Comparison of ENCODE assay signal across 8 cellular contexts in the genomic region with DNA sequence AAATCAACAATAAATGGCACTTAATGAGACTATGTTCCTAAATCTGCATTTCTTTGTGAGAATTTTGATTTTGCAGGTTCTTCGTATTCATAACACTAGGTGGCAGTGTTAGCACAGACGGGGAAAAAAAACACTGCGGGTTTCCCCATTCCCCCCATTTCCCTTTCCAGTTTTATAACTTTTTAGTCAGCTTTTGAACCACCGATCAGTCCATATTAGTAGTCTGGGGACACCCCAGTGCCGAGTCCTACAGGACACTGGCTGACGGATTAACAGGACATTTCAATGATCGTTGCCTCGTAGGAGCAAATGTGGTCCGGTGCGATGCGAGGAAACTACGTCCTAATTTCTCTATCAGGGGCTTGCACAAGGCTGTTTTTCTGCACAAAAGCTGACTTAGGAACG.
A peak's percentile ranks its signal among the peaks of the same experiment; 100 is the strongest.
DNase-seq lines count a peak whose midpoint lies in the region; ATAC-seq and TF ChIP-seq lines count a peak whose summit lies in the region.

No MANE protein-coding gene starts in this region.

- H3K27ac ChIP-seq in fibroblast of lung (ENCODE audit: insufficient read depth, low read length), result no peak overlapping the region
- H3K27ac ChIP-seq in parathyroid adenoma, result no peak overlapping the region

- H3K27me3 ChIP-seq in fibroblast of lung (ENCODE audit: control insufficient read depth, insufficient read depth, low read length) (no peaks in the 10 kb centered on the region), parathyroid adenoma (ENCODE audit: control insufficient read depth, insufficient read depth, low read length) (no peaks in the 10 kb centered on the region)

- H3K9me3 ChIP-seq in fibroblast of lung (ENCODE audit: control insufficient read depth, insufficient read depth, low read depth, low read length) (no peaks in the 10 kb centered on the region), parathyroid adenoma (ENCODE audit: control insufficient read depth, low read length) (no peaks in the 10 kb centered on the region)

- no peaks in the 10 kb centered on the region for H4K20me1 ChIP-seq in fibroblast of lung (ENCODE audit: control insufficient read depth, extremely low read depth, insufficient read depth, low read length)

- H3K79me2 ChIP-seq in fibroblast of lung (ENCODE audit: control insufficient read depth, insufficient read depth, low read length), result no peaks in the 10 kb centered on the region
- H3K79me2 ChIP-seq in parathyroid adenoma, result no peaks in the 10 kb centered on the region

- no peaks in the 10 kb centered on the region for H3K36me3 ChIP-seq in fibroblast of lung (ENCODE audit: control insufficient read depth, insufficient read depth, low read length)
- H3K36me3 ChIP-seq in parathyroid adenoma (ENCODE audit: control insufficient read depth, insufficient read depth, low read length), result no peaks in the 10 kb centered on the region

- peak overlapping the region; percentile 91 for H3K4me2 ChIP-seq in fibroblast of lung (ENCODE audit: extremely low read depth, insufficient read depth, low read length)
- peak overlapping the region; percentile 15 for H3K4me2 ChIP-seq in parathyroid adenoma (ENCODE audit: low read length)

- no peak for ATAC-seq in HG03469 (IDR thresholded peaks at IDR 0.05; ENCODE audit: unreplicated experiment)
- no peak for ATAC-seq in HG03097 (IDR thresholded peaks at IDR 0.05; ENCODE audit: low FRiP score, unreplicated experiment)

- H3K4me1 ChIP-seq in fibroblast of lung (ENCODE audit: control insufficient read depth, extremely low read depth, insufficient read depth, low read length), result no peaks in the 10 kb centered on the region
- no peaks in the 10 kb centered on the region for H3K4me1 ChIP-seq in parathyroid adenoma

- H3K4me3 ChIP-seq in fibroblast of lung (replicated peaks in 1 of 4; ENCODE audit: control extremely low read depth in 1 of 4, insufficient read depth in 1 of 4, low read depth in 3 of 4, low read length in 4 of 4) (peak overlapping the region; percentile 53 to 57 (median 56)), parathyroid adenoma (ENCODE audit: low read depth, low read length) (peak overlapping the region; percentile 10)

- peak; percentile 65 for DNase-seq in activated CD8-positive, alpha-beta memory T cell treated with anti-CD3 and anti-CD28 coated beads for 24 hours
- DNase-seq in activated CD8-positive, alpha-beta memory T cell treated with anti-CD3 and anti-CD28 coated beads, Interleukin-2, amount 50 U/mL, for 4 hours, result no peak
- DNase-seq in NAMALWA (ENCODE audit: low spot score) (peak; percentile 56), fibroblast of lung (ENCODE audit: low read depth in 2 of 2) (peak in 1 of 2 donors; percentile 43)
- peak; percentile 59 for DNase-seq in activated CD8-positive, alpha-beta memory T cell treated with anti-CD3 and anti-CD28 coated beads, Interleukin-2, amount 50 U/mL, for 48 hours

- no peak overlapping the region for H3K9ac ChIP-seq in fibroblast of lung (ENCODE audit: insufficient read depth, low read length)
- no peak overlapping the region for H3K9ac ChIP-seq in parathyroid adenoma

- H2AFZ ChIP-seq in fibroblast of lung (ENCODE audit: low read length) (peak overlapping the region; percentile 73), parathyroid adenoma (peak overlapping the region; percentile 42)

- peak; percentile 66 to 72 for TF ChIP-seq CTCF in fibroblast of lung (conservative IDR thresholded peaks at IDR 0.05 in 1 of 2, IDR thresholded peaks at IDR 0.05 in 1 of 2; ENCODE audit: low read depth in 1 of 2, low read length in 2 of 2)
- peak; percentile 51 for TF ChIP-seq CTCF in parathyroid adenoma (IDR thresholded peaks at IDR 0.05)
